ENCODE assay signal across 8 cellular contexts in the genomic region with DNA sequence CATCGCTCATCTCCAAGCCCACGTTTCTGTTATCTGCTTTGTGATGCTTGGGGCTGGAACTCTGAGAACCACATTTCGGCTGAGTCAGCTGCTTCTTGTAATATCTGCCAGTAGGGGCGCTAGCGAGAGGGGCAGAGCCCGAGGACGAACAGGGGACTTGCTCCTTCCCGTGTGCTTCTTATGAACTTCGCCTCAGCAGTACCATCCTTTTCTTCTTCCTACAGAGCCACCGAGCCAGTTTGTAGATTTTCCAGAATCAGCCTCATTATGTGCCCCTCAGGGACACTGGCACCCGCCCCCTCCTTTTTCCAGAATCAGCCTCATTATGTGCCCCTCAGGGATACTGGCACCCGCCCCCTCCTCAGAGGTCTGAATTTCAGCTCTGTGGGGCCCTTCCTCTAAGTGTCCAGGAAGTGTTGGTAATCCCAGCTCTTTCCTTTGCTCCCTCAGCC.
A peak's percentile ranks its signal among the peaks of the same experiment; 100 is the strongest.
DNase-seq lines count a peak whose midpoint lies in the region; ATAC-seq and TF ChIP-seq lines count a peak whose summit lies in the region.

No MANE protein-coding gene starts in this region.

- 19% methylated on average over 12 of the region's 12 CpGs for WGBS in suprapubic skin

- no peaks in the 10 kb centered on the region for H3K9me3 Mint-ChIP-seq in activated naive CD8-positive, alpha-beta T cell treated with anti-CD3 and anti-CD28 coated beads for 36 hours

- H3K36me3 ChIP-seq in iPS-20b (ENCODE audit: insufficient read depth, low read depth, low read length) (no peaks in the 10 kb centered on the region), suprapubic skin (no peaks in the 10 kb centered on the region)

- TF ChIP-seq CTCF in suprapubic skin (IDR thresholded peaks at IDR 0.05), result peak in 1 of 2 donors; percentile 64

- TF ChIP-seq EP300 in suprapubic skin (IDR thresholded peaks at IDR 0.05), result no peak

- no peaks in the 10 kb centered on the region for H3K4me1 ChIP-seq in iPS-20b (ENCODE audit: insufficient read depth, low read length)
- no peaks in the 10 kb centered on the region for H3K4me1 ChIP-seq in suprapubic skin

- no peak overlapping the region for H3K27ac Mint-ChIP-seq in activated naive CD8-positive, alpha-beta T cell treated with anti-CD3 and anti-CD28 coated beads for 36 hours

- H3K4me3 ChIP-seq in iPS-20b (ENCODE audit: low read length), result peak overlapping the region; percentile 25; the same call in 1 of the 2 replicates
- no peak overlapping the region for H3K4me3 ChIP-seq in suprapubic skin

- peak; percentile 77 for DNase-seq in COLO829 (ENCODE audit: low spot score)
- peak; percentile 48 for DNase-seq in activated naive CD8-positive, alpha-beta T cell treated with anti-CD3 and anti-CD28 coated beads for 36 hours
- peak; percentile 45 for DNase-seq in stimulated activated CD4-positive, alpha-beta T cell treated with anti-CD3 and anti-CD28 coated beads, Interleukin-4, amount 100 ng/mL, for 1 hour
- no peak for DNase-seq in suprapubic skin (ENCODE audit: low spot score in 2 of 2)

- H3K9me3 ChIP-seq in iPS-20b (ENCODE audit: insufficient read depth, low read depth, low read length) (no peaks in the 10 kb centered on the region), suprapubic skin (no peaks in the 10 kb centered on the region)

- ATAC-seq in GM19395 (IDR thresholded peaks at IDR 0.05; ENCODE audit: unreplicated experiment) (peak; percentile 85), HG03460 (IDR thresholded peaks at IDR 0.05; ENCODE audit: unreplicated experiment) (peak; percentile 66), SK-N-SH treated with all-trans-retinoic acid at 6 μM for 48 hours (peak; percentile 94)

- no peaks in the 10 kb centered on the region for H3K27me3 ChIP-seq in iPS-20b (ENCODE audit: insufficient read depth, low read length)
- H3K27me3 ChIP-seq in suprapubic skin, result no peaks in the 10 kb centered on the region

- no peak overlapping the region for H3K9ac ChIP-seq in iPS-20b (ENCODE audit: low read depth, low read length)

- no peak overlapping the region for H3K27ac ChIP-seq in iPS-20b (ENCODE audit: low read length)
- no peak overlapping the region for H3K27ac ChIP-seq in suprapubic skin

- peaks cover 17% of the 10 kb centered on the region for H3K27me3 Mint-ChIP-seq in activated naive CD8-positive, alpha-beta T cell treated with anti-CD3 and anti-CD28 coated beads for 36 hours

- no peak overlapping the region for H3K4me3 Mint-ChIP-seq in activated naive CD8-positive, alpha-beta T cell treated with anti-CD3 and anti-CD28 coated beads for 36 hours

- TF ChIP-seq POLR2A in suprapubic skin (IDR thresholded peaks at IDR 0.05), result no peak

- peaks cover 7% of the 10 kb centered on the region for H3K4me1 Mint-ChIP-seq in activated naive CD8-positive, alpha-beta T cell treated with anti-CD3 and anti-CD28 coated beads for 36 hours

- H3K36me3 Mint-ChIP-seq in activated naive CD8-positive, alpha-beta T cell treated with anti-CD3 and anti-CD28 coated beads for 36 hours, result no peaks in the 10 kb centered on the region

TF ChIP-seq in SK-N-SH treated with all-trans-retinoic acid at 6 μM for 48 hours, 23 proteins besides CTCF, POLR2A, EP300 and RAD21:
- TF ChIP-seq CSDC2 (CRISPR knock-in tag; IDR thresholded peaks at IDR 0.05) (no peak), GLIS3 (CRISPR knock-in tag; IDR thresholded peaks at IDR 0.05) (no peak), ISL1 (CRISPR knock-in tag; IDR thresholded peaks at IDR 0.05) (no peak)

Comparison
In these comparisons a context has a peak if more than half of its experiments do, and no peak if none do; other contexts are left out.
1. DNase-seq: peak in COLO829 (single experiment), activated naive CD8-positive, alpha-beta T cell treated with anti-CD3 and anti-CD28 coated beads for 36 hours (single experiment) and stimulated activated CD4-positive, alpha-beta T cell treated with anti-CD3 and anti-CD28 coated beads, Interleukin-4, amount 100 ng/mL, for 1 hour (single experiment); none in suprapubic skin (0 of 2).
2. Peak in every context shown above with its lines, with median percentiles within 50 percentile points of each other: ATAC-seq.